Comparison of ENCODE assay signal across 6 cellular contexts in the genomic region with DNA sequence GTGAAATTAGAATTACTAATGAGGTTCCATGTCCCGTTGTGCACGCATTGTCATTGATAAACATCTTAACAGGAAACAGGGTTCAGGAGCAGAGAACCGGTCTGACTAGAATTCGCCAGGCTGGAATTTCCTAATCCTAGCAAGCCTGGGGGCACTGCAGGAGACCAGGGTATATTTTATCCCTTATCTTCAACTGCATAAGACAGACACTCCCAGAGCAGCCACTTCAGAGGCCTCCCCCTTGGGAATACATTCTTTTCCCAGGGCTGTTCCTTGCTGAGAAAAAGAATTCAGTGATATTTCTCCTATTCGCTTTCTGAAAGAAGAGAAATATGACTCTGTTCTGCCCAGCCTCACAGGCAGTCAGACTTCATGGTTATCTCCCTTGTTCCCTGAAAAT.
DNase-seq lines count a peak whose midpoint lies in the region; TF ChIP-seq lines count a peak whose summit lies in the region.
"Not testable (repeated sequence)": the region's sequence is repeated elsewhere in the genome, so short reads cannot be mapped to it uniquely, and the experiment has no call there.

No MANE protein-coding gene starts in this region.

- H4K5ac ChIP-seq in H9 (ENCODE audit: insufficient read length, low read depth, low read length); mesendoderm (ENCODE audit: low read length): not testable (repeated sequence)

- H3K27ac Mint-ChIP-seq in H9: peak overlapping the region in 1 of 3 experiments; percentile 77; a peak in 1 of 7 replicates
- not testable (repeated sequence) for H3K27ac Mint-ChIP-seq in endodermal cell

- not testable (repeated sequence) for H3K4me1 ChIP-seq in BE2C; H9 (ENCODE audit: insufficient read depth, low read length); endodermal cell (ENCODE audit: control insufficient read depth, insufficient read depth, low read length); mesendoderm (ENCODE audit: control insufficient read depth, low read depth, low read length)

- not testable (repeated sequence) for H3K79me2 ChIP-seq in H9 (ENCODE audit: insufficient read depth, low read length); mesendoderm (ENCODE audit: control insufficient read depth, insufficient read depth, low read length)

- H2BK12ac ChIP-seq in H9 (ENCODE audit: insufficient read length, low read depth, low read length): not testable (repeated sequence)

- WGBS in H9 (ENCODE audit: extremely low coverage, insufficient read length, low lambda C conversion rate): no CpG with 5 or more reads among the region's 5 CpGs
- WGBS in endodermal cell (ENCODE audit: insufficient coverage in 1 of 2, insufficient read length in 1 of 2), 2 experiments: 75% methylated on average over 5 of the region's 5 CpGs; no CpG with 5 or more reads in 1 of the 2 experiments
- WGBS in mesendoderm (ENCODE audit: extremely low coverage, insufficient coverage, low lambda C conversion rate): no CpG with 5 or more reads among the region's 5 CpGs

- H3K27me3 Mint-ChIP-seq in H9 (ENCODE audit: low read depth); endodermal cell (ENCODE audit: insufficient read depth): not testable (repeated sequence)

- not testable (repeated sequence) for H3K14ac ChIP-seq in H9 (ENCODE audit: insufficient read depth, low read length)

- H3K4me2 ChIP-seq in H9 (ENCODE audit: insufficient read depth, insufficient read length, low read length); mesendoderm (ENCODE audit: low read length): not testable (repeated sequence)

- H3K79me1 ChIP-seq in H9 (ENCODE audit: insufficient read depth, low read depth, low read length, poor library complexity, severe bottlenecking); mesendoderm (ENCODE audit: low read length): not testable (repeated sequence)

- H3K9me3 ChIP-seq in BE2C; H9 (ENCODE audit: control insufficient read depth, low read depth, low read length): not testable (repeated sequence)
- peaks cover 24% of the 10 kb centered on the region for H3K9me3 ChIP-seq in endodermal cell (ENCODE audit: control insufficient read depth, low read length)

- not testable (repeated sequence) for H2AFZ ChIP-seq in H9 (ENCODE audit: low read length)

- peaks cover 25 to 28% (median 25%) of the 10 kb centered on the region in 3 experiments for H3K36me3 Mint-ChIP-seq in H9 (ENCODE audit: insufficient read depth in 1 of 3, low read depth in 3 of 3)
- H3K36me3 Mint-ChIP-seq in endodermal cell (ENCODE audit: low read depth): not testable (repeated sequence)

- not testable (repeated sequence) for TF ChIP-seq CTCF in BE2C (IDR thresholded peaks at IDR 0.05; ENCODE audit: low read depth, low read length); H9 (conservative IDR thresholded peaks at IDR 0.05); endodermal cell (conservative IDR thresholded peaks at IDR 0.05)

- not testable (repeated sequence) for H3K9ac ChIP-seq in H9 (ENCODE audit: extremely low read depth, insufficient read length, low read length); endodermal cell (ENCODE audit: extremely low read depth, low read length, poor library complexity, severe bottlenecking); mesendoderm (ENCODE audit: low read length)

- DNase-seq in BE2C (peak; percentile 41), ELF-1 (ENCODE audit: low read depth, low spot score) (peak; percentile 27), H9 (peak; percentile 25), SK-N-DZ (ENCODE audit: low spot score) (peak; percentile 29), endodermal cell (peak; percentile 64), mesendoderm (peak; percentile 3)

- H3K27ac ChIP-seq in H9 (ENCODE audit: insufficient read length, low read depth, low read length); endodermal cell (ENCODE audit: low read depth, low read length); mesendoderm (ENCODE audit: low read depth, low read length): not testable (repeated sequence)

- not testable (repeated sequence) for H2BK5ac ChIP-seq in H9 (ENCODE audit: insufficient read length, low read length); mesendoderm (ENCODE audit: low read length)

- not testable (repeated sequence) for H3K4ac ChIP-seq in H9 (ENCODE audit: low read depth, low read length); mesendoderm (ENCODE audit: low read depth, low read length)

- H3K9me3 Mint-ChIP-seq in H9 (peaks cover 28 to 31% of the 10 kb centered on the region in 2 experiments), endodermal cell (peaks cover 41% of the 10 kb centered on the region)

- H3K36me3 ChIP-seq in BE2C; endodermal cell (ENCODE audit: control insufficient read depth, insufficient read depth, low read length); mesendoderm (ENCODE audit: control insufficient read depth, insufficient read depth, low read length): not testable (repeated sequence)

- H3K27me3 ChIP-seq in BE2C; H9 (ENCODE audit: insufficient read depth, low read length); endodermal cell (ENCODE audit: control insufficient read depth, insufficient read depth, low read length, poor library complexity, severe bottlenecking); mesendoderm (ENCODE audit: insufficient read depth, low read length, poor library complexity): not testable (repeated sequence)

- H2AK5ac ChIP-seq in H9 (ENCODE audit: insufficient read length, low read length); mesendoderm (ENCODE audit: low read length): not testable (repeated sequence)

- H4K20me1 ChIP-seq in H9 (ENCODE audit: control insufficient read depth, insufficient read depth, insufficient read length): not testable (repeated sequence)

- H2BK120ac ChIP-seq in H9 (ENCODE audit: low read depth, low read length, poor library complexity, severe bottlenecking); mesendoderm (ENCODE audit: low read depth, low read length): not testable (repeated sequence)

- not testable (repeated sequence) for H3K4me3 ChIP-seq in BE2C (ENCODE audit: low read depth, low read length); endodermal cell (ENCODE audit: low read length); mesendoderm (ENCODE audit: low read length)

- H4K91ac ChIP-seq in H9 (ENCODE audit: insufficient read length, low read depth, low read length): not testable (repeated sequence)

- not testable (repeated sequence) for H3K23me2 ChIP-seq in H9 (ENCODE audit: insufficient read length, low read depth, low read length, poor library complexity, severe bottlenecking)

- not testable (repeated sequence) for H3K4me3 Mint-ChIP-seq in H9, endodermal cell

- H2BK15ac ChIP-seq in H9 (ENCODE audit: low read depth, low read length); mesendoderm (replicated peaks; ENCODE audit: low read depth): not testable (repeated sequence)

- H3K23ac ChIP-seq in H9 (ENCODE audit: insufficient read length, low read depth, low read length); mesendoderm (ENCODE audit: low read length): not testable (repeated sequence)

- H3T11ph ChIP-seq in H9 (ENCODE audit: low read length): not testable (repeated sequence)

- not testable (repeated sequence) for H3K56ac ChIP-seq in H9 (ENCODE audit: insufficient read length, low read depth, low read length); mesendoderm (ENCODE audit: low read length)

- not testable (repeated sequence) for H3K4me1 Mint-ChIP-seq in H9, endodermal cell

- H2BK20ac ChIP-seq in H9 (ENCODE audit: low read depth, low read length, poor library complexity, severe bottlenecking): not testable (repeated sequence)

- H4K8ac ChIP-seq in H9 (replicated peaks; ENCODE audit: insufficient read length, low read depth, low read length); mesendoderm (ENCODE audit: low read depth, low read length): not testable (repeated sequence)

- H3K18ac ChIP-seq in H9 (ENCODE audit: insufficient read length, low read depth, low read length); mesendoderm (ENCODE audit: low read length): not testable (repeated sequence)

Comparison
In these comparisons a context has a peak if more than half of its experiments do, and no peak if none do; other contexts are left out.
1. DNase-seq: peak in every context shown above with its lines; median percentile 64 in endodermal cell; 41 in BE2C; 29 in SK-N-DZ; 27 in ELF-1; 25 in H9; 3 in mesendoderm.